9 cellular contexts compared by ENCODE assay signal in genomic region chr4:15702941-15703403, GRCh38. TPM values are rescaled to one million over a fixed set of nuclear protein-coding genes. Genes with fewer than 3 reads are reported as not detected.
DNase-seq lines count a peak whose midpoint lies in the region; ATAC-seq and TF ChIP-seq lines count a peak whose summit lies in the region.
"Had no signal": no experiment of that assay in that cellular context is flagged by ENCODE, and none has a peak within 500 bp of the region (broad histone marks: within the 10 kb centered on the region; RNA-seq: fewer than 3 reads in every experiment).

A gene with protein sequence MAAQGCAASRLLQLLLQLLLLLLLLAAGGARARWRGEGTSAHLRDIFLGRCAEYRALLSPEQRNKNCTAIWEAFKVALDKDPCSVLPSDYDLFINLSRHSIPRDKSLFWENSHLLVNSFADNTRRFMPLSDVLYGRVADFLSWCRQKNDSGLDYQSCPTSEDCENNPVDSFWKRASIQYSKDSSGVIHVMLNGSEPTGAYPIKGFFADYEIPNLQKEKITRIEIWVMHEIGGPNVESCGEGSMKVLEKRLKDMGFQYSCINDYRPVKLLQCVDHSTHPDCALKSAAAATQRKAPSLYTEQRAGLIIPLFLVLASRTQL (plus strand): TSS chr4:15703065. CDS start chr4:15703145, 80 bp downstream.

- H3K27ac Mint-ChIP-seq in activated T-helper 17 cell treated with anti-CD3 and anti-CD28 coated beads, Interleukin-2, amount 50 U/mL, for 72 hours = no peak within 1 kb of the TSS
- no peak within 1 kb of the TSS for H3K27ac Mint-ChIP-seq in neural progenitor cell

- H3K4me1 ChIP-seq in A673 (ENCODE audit: insufficient read depth, low read length, poor library complexity, severe bottlenecking) = peaks cover 24% of the 10 kb centered on the region
- H3K4me1 ChIP-seq in neural progenitor cell = peaks cover 14% of the 10 kb centered on the region
- peaks cover 19% of the 10 kb centered on the region for H3K4me1 ChIP-seq in suprapubic skin

- TF ChIP-seq EP300 in suprapubic skin (IDR thresholded peaks at IDR 0.05) = no peak

- ATAC-seq in GM21447 (IDR thresholded peaks at IDR 0.05; ENCODE audit: unreplicated experiment) = peak; percentile 83
- ATAC-seq in activated T-helper 17 cell treated with anti-CD3 and anti-CD28 coated beads, Interleukin-2, amount 50 U/mL, for 72 hours (replicated peaks) = peak; percentile 75

- TF ChIP-seq CTCF in A673 (conservative IDR thresholded peaks at IDR 0.05; ENCODE audit: low read depth, low read length) = no peak
- TF ChIP-seq CTCF in fibroblast of pulmonary artery (IDR thresholded peaks at IDR 0.05; ENCODE audit: low read length, missing control alignments) = no peak
- no peak for TF ChIP-seq CTCF in neural progenitor cell (IDR thresholded peaks at IDR 0.05)
- no peak for TF ChIP-seq CTCF in suprapubic skin (IDR thresholded peaks at IDR 0.05)

- TF ChIP-seq POLR2A in suprapubic skin (IDR thresholded peaks at IDR 0.05) = no peak

- CTCF ChIA-PET in A673 (lab: Charles Lee) = no interaction called here

- no TSS peak for BruUV-seq in A673 (replicated peaks; lab: Mats Ljungman, UMichigan)

- peak within 1 kb of the TSS; percentile 25 for H3K4me2 ChIP-seq in neural progenitor cell

- no peaks in the 10 kb centered on the region for H3K36me3 ChIP-seq in A673 (ENCODE audit: insufficient read depth, low read length, poor library complexity, severe bottlenecking)
- no peaks in the 10 kb centered on the region for H3K36me3 ChIP-seq in neural progenitor cell
- H3K36me3 ChIP-seq in suprapubic skin = no peaks in the 10 kb centered on the region

- H3K79me2 ChIP-seq in neural progenitor cell (ENCODE audit: low read depth) = no peaks in the 10 kb centered on the region

- 2% methylated on average over 34 of the region's 43 CpGs for WGBS in suprapubic skin

- no peaks in the 10 kb centered on the region for H3K36me3 Mint-ChIP-seq in activated T-helper 17 cell treated with anti-CD3 and anti-CD28 coated beads, Interleukin-2, amount 50 U/mL, for 72 hours (ENCODE audit: low read depth)
- peaks cover 10% of the 10 kb centered on the region for H3K36me3 Mint-ChIP-seq in neural progenitor cell

- intact Hi-C loops in A673 (cut with micrococcal nuclease; ENCODE audit: unreplicated experiment) = no loop called here

- H3K9me3 Mint-ChIP-seq in activated T-helper 17 cell treated with anti-CD3 and anti-CD28 coated beads, Interleukin-2, amount 50 U/mL, for 72 hours = no peaks in the 10 kb centered on the region
- H3K9me3 Mint-ChIP-seq in neural progenitor cell = peaks cover 19% of the 10 kb centered on the region

- no peaks in the 10 kb centered on the region for H3K4me1 Mint-ChIP-seq in activated T-helper 17 cell treated with anti-CD3 and anti-CD28 coated beads, Interleukin-2, amount 50 U/mL, for 72 hours
- peaks cover 12% of the 10 kb centered on the region for H3K4me1 Mint-ChIP-seq in neural progenitor cell

- no peak within 1 kb of the TSS for H3K9ac ChIP-seq in neural progenitor cell

- H2AFZ ChIP-seq in neural progenitor cell (replicated peaks) = no peak within 1 kb of the TSS

- H3K4me3 ChIP-seq in A673 (ENCODE audit: low read depth, low read length, poor library complexity, severe bottlenecking) (peak within 1 kb of the TSS; percentile 42), fibroblast of pulmonary artery (replicated peaks; ENCODE audit: low read depth, low read length) (peak within 1 kb of the TSS; percentile 54), neural progenitor cell (peak within 1 kb of the TSS; percentile 28), suprapubic skin (peak within 1 kb of the TSS; percentile 55)

- POLR2A ChIA-PET in A673 (lab: Charles Lee; ENCODE audit: low non-redundant PET) = no interaction called here

- DNase-seq in A673 (ENCODE audit: low spot score) (peak; percentile 72), NOMO-1 (lab: John Stamatoyannopoulos, UW; ENCODE audit: unreplicated experiment in 2 of 2) (peak; percentile 85 to 89), fibroblast of pulmonary artery (ENCODE audit: low read depth) (peak; percentile 64), neural progenitor cell (ENCODE audit: low spot score) (peak; percentile 28), suprapubic skin (ENCODE audit: low spot score in 2 of 2) (peak; percentile 84 to 88), COR-L47 (lab: John Stamatoyannopoulos, UW) (no peak)

- H3K27me3 ChIP-seq in A673 (replicated peaks; ENCODE audit: insufficient read depth, low read depth, low read length, poor library complexity) (no peaks in the 10 kb centered on the region), neural progenitor cell (no peaks in the 10 kb centered on the region), suprapubic skin (no peaks in the 10 kb centered on the region)

- H3K27me3 Mint-ChIP-seq in activated T-helper 17 cell treated with anti-CD3 and anti-CD28 coated beads, Interleukin-2, amount 50 U/mL, for 72 hours = peaks cover 4% of the 10 kb centered on the region
- H3K27me3 Mint-ChIP-seq in neural progenitor cell (ENCODE audit: insufficient read depth, low read depth) = peaks cover 2% of the 10 kb centered on the region

- no peaks in the 10 kb centered on the region for H3K9me3 ChIP-seq in A673 (ENCODE audit: low read depth, low read length, poor library complexity, severe bottlenecking)
- no peaks in the 10 kb centered on the region for H3K9me3 ChIP-seq in neural progenitor cell (ENCODE audit: low read depth)
- no peaks in the 10 kb centered on the region for H3K9me3 ChIP-seq in suprapubic skin

- H4K20me1 ChIP-seq in neural progenitor cell (ENCODE audit: low read depth) = no peaks in the 10 kb centered on the region

- H3F3A ChIP-seq in neural progenitor cell (ENCODE audit: low read depth) = peaks cover 15% of the 10 kb centered on the region

- peak within 1 kb of the TSS; percentile 79 for H3K4me3 Mint-ChIP-seq in activated T-helper 17 cell treated with anti-CD3 and anti-CD28 coated beads, Interleukin-2, amount 50 U/mL, for 72 hours
- H3K4me3 Mint-ChIP-seq in neural progenitor cell = peak within 1 kb of the TSS; percentile 30

- no peak within 1 kb of the TSS for H3K27ac ChIP-seq in A673 (ENCODE audit: low read depth, low read length, poor library complexity, severe bottlenecking)
- no peak within 1 kb of the TSS for H3K27ac ChIP-seq in neural progenitor cell
- H3K27ac ChIP-seq in suprapubic skin = peak within 1 kb of the TSS; percentile 1
- H3K27ac ChIP-seq: C4-2B had no signal

RNA-seq across cellular contexts. Expression of the gene that starts here (rescaled TPM):
- total RNA-seq in A673 (2021) (2.1 and 2.4 TPM in 2 replicates), neural progenitor cell (ENCODE audit: low replicate concordance) (0.45 and 1.2 TPM in 2 replicates), suprapubic skin (1 to 10 TPM; 2.2 to 8.4 (median 4.0) TPM)
- under 1 TPM; 0.32 to 0.58 TPM for total RNA-seq in activated T-helper 17 cell treated with anti-CD3 and anti-CD28 coated beads, Interleukin-2, amount 50 U/mL, for 72 hours

Comparison
In these comparisons a context has a peak if more than half of its experiments do, and no peak if none do; other contexts are left out.
1. Peak in ATAC-seq in activated T-helper 17 cell treated with anti-CD3 and anti-CD28 coated beads, Interleukin-2, amount 50 U/mL, for 72 hours; RNA of the gene not detected or under 1 TPM.